8 cellular contexts compared by ENCODE assay signal in the genomic region with DNA sequence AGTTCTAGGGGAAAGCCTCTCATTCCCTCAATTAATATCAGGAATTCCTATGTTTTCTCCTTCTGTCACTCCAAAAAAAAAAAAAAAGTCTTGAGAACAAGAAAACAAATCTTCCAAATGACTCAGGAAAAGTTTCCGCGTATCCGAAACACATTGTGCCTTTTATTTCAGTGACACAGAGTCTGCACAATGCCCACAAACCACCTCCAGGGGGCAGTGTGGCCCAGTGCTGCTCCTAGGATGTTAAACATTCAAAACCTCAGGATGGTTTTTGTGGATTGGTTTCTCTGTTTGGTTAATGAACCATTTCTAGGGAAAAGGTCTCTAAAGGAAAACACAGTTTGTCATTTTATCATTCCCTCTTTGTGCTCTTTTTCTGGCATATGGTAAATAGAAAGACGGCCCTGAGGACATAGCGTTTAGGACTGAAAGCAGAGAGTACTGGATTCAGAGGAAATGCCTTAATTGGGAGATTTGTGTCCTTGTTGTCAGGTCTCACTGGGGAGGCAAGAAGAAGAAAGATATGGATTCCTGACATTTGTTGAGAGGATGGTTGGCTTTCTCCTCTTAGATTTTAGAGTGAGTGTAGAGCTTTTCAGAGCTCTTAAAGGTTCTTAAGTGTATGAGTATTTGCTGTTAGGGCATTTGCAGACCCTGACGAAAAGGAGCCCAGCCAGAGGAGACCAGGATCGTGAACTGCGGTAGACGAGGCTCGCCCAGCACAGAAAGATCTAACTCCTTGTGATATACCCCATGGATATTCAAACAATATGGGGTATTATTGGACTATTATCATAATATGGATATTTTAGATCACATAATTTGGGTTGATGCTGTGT.
DNase-seq lines count a peak whose midpoint lies in the region; ATAC-seq and TF ChIP-seq lines count a peak whose summit lies in the region.

No MANE protein-coding gene starts in this region.

- H3K36me3 Mint-ChIP-seq in CD8-positive, alpha-beta memory T cell = no peaks in the 10 kb centered on the region

- 53% methylated on average over 10 of the region's 10 CpGs for WGBS in suprapubic skin

- no peak overlapping the region for H3K27ac Mint-ChIP-seq in CD8-positive, alpha-beta memory T cell

- H3K4me3 ChIP-seq in CD8-positive, alpha-beta memory T cell (ENCODE audit: low read length) = no peak overlapping the region
- peak overlapping the region; percentile 13 for H3K4me3 ChIP-seq in suprapubic skin

- H3K27me3 Mint-ChIP-seq in CD8-positive, alpha-beta memory T cell = peaks cover 8 to 24% of the 10 kb centered on the region in 2 donors

- POLR2A ChIA-PET in CD8-positive, alpha-beta memory T cell (lab: Charles Lee) = no interaction called here

- H3K9me3 Mint-ChIP-seq in CD8-positive, alpha-beta memory T cell = no peaks in the 10 kb centered on the region

- TF ChIP-seq CTCF in omental fat pad (IDR thresholded peaks at IDR 0.05) (peak in 2 of 3 donors; percentile 86 to 92), suprapubic skin (IDR thresholded peaks at IDR 0.05) (peak; percentile 79 to 83)

- H3K4me1 Mint-ChIP-seq in CD8-positive, alpha-beta memory T cell = no peaks in the 10 kb centered on the region

- no peaks in the 10 kb centered on the region for H3K9me3 ChIP-seq in CD8-positive, alpha-beta memory T cell (ENCODE audit: low read length)
- no peaks in the 10 kb centered on the region for H3K9me3 ChIP-seq in suprapubic skin

- CTCF ChIA-PET in CD8-positive, alpha-beta memory T cell (lab: Charles Lee) = interaction anchor here (1.1 to 1.4 kb wide), 2 partner anchors 12 to 345 kb away, joined by 3 read pairs; no protein-coding TSS in a partner anchor

- no peaks in the 10 kb centered on the region for H3K4me1 ChIP-seq in CD8-positive, alpha-beta memory T cell (ENCODE audit: insufficient read depth, low read length)
- peaks cover 4% of the 10 kb centered on the region for H3K4me1 ChIP-seq in suprapubic skin

- ATAC-seq in GM19395 (IDR thresholded peaks at IDR 0.05; ENCODE audit: unreplicated experiment) = peak; percentile 86
- peak; percentile 78 for ATAC-seq in omental fat pad (ENCODE audit: low FRiP score)

- peak in 4 of 5 donors; percentile 16 to 55 (median 18) for DNase-seq in CD8-positive, alpha-beta memory T cell
- DNase-seq in HK-2 (ENCODE audit: unreplicated experiment) (peak; percentile 78), SHP77 treated with DMSO at 0.1 percent for 48 hours (lab: John Stamatoyannopoulos, UW) (peak; percentile 7), globus pallidus (ENCODE audit: low spot score) (peak; percentile 75), omental fat pad (ENCODE audit: low spot score) (peak; percentile 82), suprapubic skin (ENCODE audit: low spot score in 2 of 2) (peak; percentile 86)
- peak; percentile 51 for DNase-seq in activated naive CD4-positive, alpha-beta T cell treated with Interleukin-2 at 50 U/mL for 16 hours

- no peak overlapping the region for H3K27ac ChIP-seq in CD8-positive, alpha-beta memory T cell (ENCODE audit: low read depth, low read length)
- H3K27ac ChIP-seq in suprapubic skin = no peak overlapping the region

- H3K36me3 ChIP-seq in CD8-positive, alpha-beta memory T cell (ENCODE audit: insufficient read depth, low read length) = no peaks in the 10 kb centered on the region
- no peaks in the 10 kb centered on the region for H3K36me3 ChIP-seq in suprapubic skin

- no peak for TF ChIP-seq EP300 in suprapubic skin (IDR thresholded peaks at IDR 0.05)

- no peaks in the 10 kb centered on the region for H3K27me3 ChIP-seq in CD8-positive, alpha-beta memory T cell (ENCODE audit: insufficient read depth, low read length, poor library complexity, severe bottlenecking)
- H3K27me3 ChIP-seq in suprapubic skin = peaks cover 4% of the 10 kb centered on the region

- TF ChIP-seq POLR2A in suprapubic skin (IDR thresholded peaks at IDR 0.05) = no peak

- H3K4me3 Mint-ChIP-seq in CD8-positive, alpha-beta memory T cell = no peak overlapping the region

Comparison
In these comparisons a context has a peak if more than half of its experiments do, and no peak if none do; other contexts are left out.
1. DNase-seq: peak in every context shown above with its lines; median percentile 86 in suprapubic skin; 82 in omental fat pad; 78 in HK-2; 75 in globus pallidus; 51 in activated naive CD4-positive, alpha-beta T cell treated with Interleukin-2 at 50 U/mL for 16 hours; 18 in CD8-positive, alpha-beta memory T cell; 7 in SHP77 treated with DMSO at 0.1 percent for 48 hours.